In genomic region chr2:10873790-10874437, GRCh38 we compare ENCODE assay signal across 15 cellular contexts. TPM values are rescaled to one million over a fixed set of nuclear protein-coding genes. Genes with fewer than 3 reads are reported as not detected.
DNase-seq lines count a peak whose midpoint lies in the region; ATAC-seq, FAIRE-seq and TF ChIP-seq lines count a peak whose summit lies in the region.
"Had no signal": no experiment of that assay in that cellular context is flagged by ENCODE, and none has a peak within 500 bp of the region (broad histone marks: within the 10 kb centered on the region; RNA-seq: fewer than 3 reads in every experiment).

No MANE protein-coding gene starts in this region.

- TF ChIP-seq CTCF in fibroblast of pulmonary artery (IDR thresholded peaks at IDR 0.05; ENCODE audit: low read length, missing control alignments): no peak

- peaks cover 0 to 15% of the 10 kb centered on the region in 2 donors for H3K9me3 Mint-ChIP-seq in activated naive CD4-positive, alpha-beta T cell treated with anti-CD3 and anti-CD28 coated beads, Interleukin-2, amount 50 U/mL, for 72 hours

- peak; percentile 56 to 68 for ATAC-seq in activated naive CD4-positive, alpha-beta T cell treated with anti-CD3 and anti-CD28 coated beads, Interleukin-2, amount 50 U/mL, for 72 hours
- ATAC-seq in HG03432 (IDR thresholded peaks at IDR 0.05; ENCODE audit: unreplicated experiment): peak; percentile 63
- ATAC-seq in stimulated activated naive CD8-positive, alpha-beta T cell treated with anti-CD3 and anti-CD28 coated beads, Interleukin-15, Interleukin-2, amounts not matched to agents 100 U/mL and 50 U/mL, for 24 hours: peak; percentile 70
- ATAC-seq: K562 had no signal

- peaks cover 0 to 14% of the 10 kb centered on the region in 2 donors for H3K36me3 Mint-ChIP-seq in activated naive CD4-positive, alpha-beta T cell treated with anti-CD3 and anti-CD28 coated beads, Interleukin-2, amount 50 U/mL, for 72 hours

- DNase-seq in activated naive CD4-positive, alpha-beta T cell treated with anti-CD3 and anti-CD28 coated beads, Interleukin-2, amount 50 U/mL, for 72 hours (ENCODE audit: low spot score in 2 of 2): no peak
- DNase-seq in activated naive CD4-positive, alpha-beta T cell treated with anti-CD3 and anti-CD28 coated beads, Interleukin-2, amount 50 U/mL, for 16 hours: no peak
- peak; percentile 42 for DNase-seq in fibroblast of pulmonary artery (ENCODE audit: low read depth)
- no peak for DNase-seq in stimulated activated naive CD8-positive, alpha-beta T cell treated with anti-CD3 and anti-CD28 coated beads, Interleukin-15, Interleukin-2, amounts not matched to agents 100 U/mL and 50 U/mL, for 24 hours
- DNase-seq in RPMI8226: no peak
- DNase-seq in RCC 7860 (ENCODE audit: low spot score): no peak
- no peak for DNase-seq in cerebellar nuclear complex (lab: John Stamatoyannopoulos, UW)
- DNase-seq: AML-193, dorsolateral prefrontal cortex, NCI-H187 treated with DMSO at 0.1 percent for 48 hours, spleen, T-helper 1 cell, uterus had no signal

- H3K4me3 ChIP-seq in fibroblast of pulmonary artery (replicated peaks; ENCODE audit: low read depth, low read length): no peak overlapping the region
- H3K4me3 ChIP-seq: dorsolateral prefrontal cortex, K562, spleen, uterus had no signal

- no peak overlapping the region for H3K27ac Mint-ChIP-seq in activated naive CD4-positive, alpha-beta T cell treated with anti-CD3 and anti-CD28 coated beads, Interleukin-2, amount 50 U/mL, for 72 hours

- no peak for FAIRE-seq in RCC 7860 (lab: Jason Lieb, UNC)
- FAIRE-seq: K562 had no signal

RNA-seq across cellular contexts. Expression of gene KCNF1, which starts 37.8 kb away (rescaled TPM):
- total RNA-seq in activated naive CD4-positive, alpha-beta T cell treated with anti-CD3 and anti-CD28 coated beads, Interleukin-2, amount 50 U/mL, for 72 hours: not detected
- total RNA-seq: K562 had no signal
